ENCODE assay signal across 16 cellular contexts in genomic region chr7:95950698-95951097, GRCh38.
DNase-seq lines count a peak whose midpoint lies in the region; ATAC-seq and TF ChIP-seq lines count a peak whose summit lies in the region.
"Had no signal": no experiment of that assay in that cellular context is flagged by ENCODE, and none has a peak within 500 bp of the region (broad histone marks: within the 10 kb centered on the region; RNA-seq: fewer than 3 reads in every experiment).

No MANE protein-coding gene starts in this region.

- no peak for TF ChIP-seq POLR2A in erythroblast (IDR thresholded peaks at IDR 0.05; ENCODE audit: low read length)

- DNase-seq in NOMO-1 treated with DMSO at 0.1 percent for 48 hours (lab: John Stamatoyannopoulos, UW; ENCODE audit: unreplicated experiment) = peak; percentile 46
- no peak for DNase-seq in NOMO-1 treated with dmso at 0.1 percent for 144 hours (lab: John Stamatoyannopoulos, UW; ENCODE audit: unreplicated experiment)
- peak; percentile 38 for DNase-seq in MV-4-11 (lab: John Stamatoyannopoulos, UW)
- no peak for DNase-seq in NCI-H2081 treated with DMSO at 0.1 percent for 48 hours (lab: John Stamatoyannopoulos, UW)
- DNase-seq in erythroblast (lab: John Stamatoyannopoulos, UW) = no peak
- DNase-seq: AML-193, Caco-2, H9, NCI-H1092 treated with DMSO at 0.1 percent for 48 hours, NCI-H1694 treated with DMSO at 0.1 percent for 48 hours, Peyer's patch, SHP77 treated with DMSO at 0.1 percent for 48 hours, T-helper 17 cell had no signal

- ATAC-seq in esophagus mucosa (peak; percentile 48), GM19467 (IDR thresholded peaks at IDR 0.05; ENCODE audit: unreplicated experiment) (no peak), HG03097 (IDR thresholded peaks at IDR 0.05; ENCODE audit: low FRiP score, unreplicated experiment) (no peak)
- ATAC-seq: T-helper 17 cell had no signal

Comparison
In these comparisons a context has a peak if more than half of its experiments do, and no peak if none do; other contexts are left out.
1. DNase-seq: peak in NOMO-1 treated with DMSO at 0.1 percent for 48 hours (single experiment) and MV-4-11 (single experiment); none in NOMO-1 treated with dmso at 0.1 percent for 144 hours (single experiment), NCI-H2081 treated with DMSO at 0.1 percent for 48 hours (single experiment) and erythroblast (0 of 2).